26 cellular contexts compared by ENCODE assay signal in the genomic region with DNA sequence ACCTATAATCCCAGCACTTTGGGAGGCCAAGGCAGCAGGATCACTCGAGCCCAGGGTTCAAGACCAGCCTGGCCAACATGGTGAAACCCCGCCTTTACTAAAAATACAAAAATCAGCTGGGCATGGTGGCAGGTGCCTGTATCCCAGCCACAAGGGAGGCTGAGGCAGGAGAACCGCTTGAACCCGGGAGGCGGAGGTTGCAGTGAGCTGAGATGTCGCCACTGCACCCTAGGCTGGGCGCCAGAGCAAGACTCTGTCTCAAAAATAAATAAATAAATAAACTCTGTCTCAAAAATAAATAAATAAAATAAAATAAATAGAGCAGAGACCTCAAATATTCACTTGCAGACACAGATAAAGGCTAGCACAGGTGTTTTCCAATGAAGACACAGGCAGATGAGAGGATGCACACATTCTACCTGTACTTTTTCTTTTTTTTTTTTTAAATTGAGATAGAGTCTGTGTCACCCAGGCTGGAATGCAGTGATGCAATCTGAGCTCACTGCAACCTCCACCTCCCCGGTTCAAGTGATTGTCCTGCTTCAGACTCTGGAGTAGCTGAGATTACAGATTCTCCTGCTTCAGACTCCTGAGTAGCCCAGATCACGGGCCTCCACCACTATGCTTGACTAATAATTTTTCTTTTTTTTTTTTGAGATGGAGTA. TPM values are rescaled to one million over a fixed set of nuclear protein-coding genes. Genes with fewer than 3 reads are reported as not detected.
DNase-seq lines count a peak whose midpoint lies in the region; ATAC-seq, FAIRE-seq and TF ChIP-seq lines count a peak whose summit lies in the region.
"Had no signal": no experiment of that assay in that cellular context is flagged by ENCODE, and none has a peak within 500 bp of the region (broad histone marks: within the 10 kb centered on the region; RNA-seq: fewer than 3 reads in every experiment).

No MANE protein-coding gene starts in this region.

- H3K4me1 Mint-ChIP-seq in HFFc6 (ENCODE audit: low read depth) (peaks cover 38% of the 10 kb centered on the region), WTC11 (peaks cover 39% of the 10 kb centered on the region)

- TF ChIP-seq CTCF in A549 (IDR thresholded peaks at IDR 0.05) (no peak), HFFc6 (IDR thresholded peaks at IDR 0.05) (no peak), WTC11 (IDR thresholded peaks at IDR 0.05) (no peak), foreskin fibroblast (IDR thresholded peaks at IDR 0.05; ENCODE audit: low read depth, low read length) (no peak), left lung (IDR thresholded peaks at IDR 0.05) (no peak), gastrocnemius medialis (IDR thresholded peaks at IDR 0.05 in 4 of 5, conservative IDR thresholded peaks at IDR 0.05 in 1 of 5) (no peak)

- H3K4me3 ChIP-seq in A549 (no peak overlapping the region), foreskin fibroblast (ENCODE audit: low read depth in 1 of 2, low read length in 2 of 2) (no peak overlapping the region), left lung (no peak overlapping the region), gastrocnemius medialis (no peak overlapping the region)
- H3K4me3 ChIP-seq: pancreas, stomach, upper lobe of left lung had no signal

- no peak for ATAC-seq in A549
- ATAC-seq in WTC11 = no peak
- no peak for ATAC-seq in left lung
- no peak for ATAC-seq in GM21367 (IDR thresholded peaks at IDR 0.05; ENCODE audit: unreplicated experiment)
- ATAC-seq in gastrocnemius medialis = no peak
- ATAC-seq: natural killer cell treated with Interleukin-12 subunit alpha and Interleukin-12 subunit beta and Interleukin-15 and Interleukin-18, amount 100 ng/mL, for 72 hours; pancreas had no signal

- FAIRE-seq in A549 (lab: Jason Lieb, UNC) = no peak
- FAIRE-seq: GM12891, H54, keratinocyte, pancreas had no signal

- peaks cover 44% of the 10 kb centered on the region for H3K4me1 ChIP-seq in A549
- peaks cover 21 to 39% of the 10 kb centered on the region in 2 donors for H3K4me1 ChIP-seq in left lung
- peaks cover 22 to 28% of the 10 kb centered on the region in 2 donors for H3K4me1 ChIP-seq in gastrocnemius medialis

- peak overlapping the region; percentile 31 for H3K4me2 ChIP-seq in A549

- H3K27me3 Mint-ChIP-seq in HFFc6 (ENCODE audit: insufficient read depth) (peaks cover 14% of the 10 kb centered on the region), WTC11 (ENCODE audit: low read depth) (0 out of 2 replicates have a peak, but pooled peaks cover 2% of the 10 kb centered on the region)
- H3K27me3 Mint-ChIP-seq: central memory CD8-positive, alpha-beta T cell; natural killer cell treated with Interleukin-12 subunit alpha and Interleukin-12 subunit beta and Interleukin-15 and Interleukin-18, amount 100 ng/mL, for 72 hours had no signal

- intact Hi-C loops in left lung (cut with DNase I) (no loop called here), gastrocnemius medialis (cut with DNase I; ENCODE audit: low total_unique reads) (no loop called here)

- H3K27me3 ChIP-seq in left lung (no peaks in the 10 kb centered on the region), gastrocnemius medialis (no peaks in the 10 kb centered on the region)
- H3K27me3 ChIP-seq: pancreas, stomach, upper lobe of left lung had no signal

- TF ChIP-seq RAD21 in A549 (conservative IDR thresholded peaks at IDR 0.05 in 1 of 2, IDR thresholded peaks at IDR 0.05 in 1 of 2) = no peak

- in situ Hi-C loops in gastrocnemius medialis (cut with MboI; ENCODE audit: low sequenced_read_pairs in 4 of 4) = loop anchor here in 2 of 4 donors (5.0 to 25.0 kb wide), 3 partner anchors 94 to 399 kb away; partner anchors contain the start of genes DYRK1B (in 2 of the 2), EID2B (in 2 of the 2), FBL (in 2 of the 2) and EID2 (in 1 of the 2)

- H3K36me3 Mint-ChIP-seq in HFFc6 (ENCODE audit: low read depth) (peaks cover 21% of the 10 kb centered on the region), WTC11 (peaks cover 22% of the 10 kb centered on the region)

- H3K27ac ChIP-seq in A549 (peak overlapping the region; percentile 56 to 68; a peak in 5 of 6 replicates), left lung (no peak overlapping the region), gastrocnemius medialis (no peak overlapping the region)
- H3K27ac ChIP-seq: pancreas, stomach, upper lobe of left lung, WERI-Rb-1 had no signal

- H3K9me3 Mint-ChIP-seq in HFFc6 = peaks cover 6% of the 10 kb centered on the region
- H3K9me3 Mint-ChIP-seq in WTC11 = no peaks in the 10 kb centered on the region
- H3K9me3 Mint-ChIP-seq: central memory CD8-positive, alpha-beta T cell; natural killer cell treated with Interleukin-12 subunit alpha and Interleukin-12 subunit beta and Interleukin-15 and Interleukin-18, amount 100 ng/mL, for 72 hours had no signal

- POLR2A ChIA-PET in A549 (lab: Yijun Ruan, JAX) = interaction anchor here (0.8 to 1.2 kb wide), 3 partner anchors 10 to 47 kb away, joined by 3 to 5 read pairs (median 4); partner anchors contain the start of genes MED29 and PAF1
- POLR2A ChIA-PET in WTC11 (lab: Charles Lee) = interaction anchor here (2.9 kb wide), 1 partner anchor 10 kb away, joined by 11 read pairs; no protein-coding TSS in a partner anchor

- TF ChIP-seq POLR2A in A549 (IDR thresholded peaks at IDR 0.05; ENCODE audit: low read length) (no peak), gastrocnemius medialis (IDR thresholded peaks at IDR 0.05) (no peak)

- 68% methylated on average over 9 of the region's 9 CpGs for WGBS in A549 (ENCODE audit: missing lambda C conversion rate)

- DNase-seq in A549 (ENCODE audit: low read depth in 1 of 2, low spot score in 1 of 2) (no peak), HFFc6 (peak; percentile 44), WTC11 (ENCODE audit: low spot score) (no peak), foreskin fibroblast (peak; percentile 51 to 74), left lung (no peak), cerebellum (ENCODE audit: low spot score) (no peak), gastrocnemius medialis (no peak)
- DNase-seq: activated CD4-positive, alpha-beta T cell treated with anti-CD3 and anti-CD28 coated beads, Interleukin-2, amount 50 U/mL, for 48 hours; activated gamma-delta T cell treated with Interleukin-2 at 50 U/mL for 16 hours; activated T-cell treated with anti-CD3 and anti-CD28 coated beads for 4 hours; amniotic stem cell; C1 segment of cervical spinal cord; DMS 273 treated with DMSO at 0.1 percent for 48 hours; effector memory CD4-positive, alpha-beta T cell; NCI-H2029; NCI-H510A; pancreas; stomach; WERI-Rb-1 had no signal

- H3K4me3 Mint-ChIP-seq in HFFc6 = no peak overlapping the region
- H3K4me3 Mint-ChIP-seq in WTC11 = no peak overlapping the region
- H3K4me3 Mint-ChIP-seq: central memory CD8-positive, alpha-beta T cell; natural killer cell treated with Interleukin-12 subunit alpha and Interleukin-12 subunit beta and Interleukin-15 and Interleukin-18, amount 100 ng/mL, for 72 hours had no signal

- no peak overlapping the region for H3K27ac Mint-ChIP-seq in HFFc6
- no peak overlapping the region for H3K27ac Mint-ChIP-seq in WTC11

- no peaks in the 10 kb centered on the region for H3K9me3 ChIP-seq in A549
- no peaks in the 10 kb centered on the region for H3K9me3 ChIP-seq in left lung
- no peaks in the 10 kb centered on the region for H3K9me3 ChIP-seq in gastrocnemius medialis
- H3K9me3 ChIP-seq: pancreas, stomach, upper lobe of left lung had no signal

- TF ChIP-seq EP300 in A549 (IDR thresholded peaks at IDR 0.05) = no peak

- CTCF ChIA-PET in A549 (lab: Yijun Ruan, JAX) = interaction anchor here (0.6 to 14.2 kb wide), 17 partner anchors 10 to 462 kb away, joined by 3 to 279 read pairs (median 15); partner anchors contain the start of genes EID2, EID2B and PLEKHG2
- CTCF ChIA-PET in WTC11 (lab: Charles Lee) = interaction anchor here (0.6 to 1.6 kb wide), 4 partner anchors 24 to 114 kb away, joined by 3 to 6 read pairs (median 4); partner anchors contain the start of gene EID2B

- peaks cover 0 to 16% of the 10 kb centered on the region in 2 donors for H3K36me3 ChIP-seq in left lung
- H3K36me3 ChIP-seq in gastrocnemius medialis = peaks cover 0 to 13% of the 10 kb centered on the region in 2 donors

RNA-seq across cellular contexts. Expression of gene RPS16, which starts 2.7 kb away (rescaled TPM):
- 4,855 and 5,722 TPM in 2 replicates for polyA plus RNA-seq in A549 (2011; rRNA removed)
- polyA plus RNA-seq in A549 (2012; cell fraction: cytosol; rRNA removed) = 15,003 and 17,959 TPM in 2 replicates
- 8,488 and 9,467 TPM in 2 replicates for polyA plus RNA-seq in A549 (2012; cell fraction: nucleus; rRNA removed)
- polyA plus RNA-seq in A549 (2017; fragmentation: RNase III; extraction: RNeasy Plus Mini Kit Qiagen cat#74134 plus additional on column Dnase treatment) = 4,280 to 4,348 TPM (median 4,297 TPM) in 3 replicates
- 5,249 and 5,947 TPM in 2 replicates for polyA minus RNA-seq in A549 (2011; rRNA and poly(A)+ RNA removed)
- total RNA-seq in HFFc6 (2021; fragmentation: NEBNext Ultra II Directional; extraction: Animal tissue kit (Norgen Biotek cat#: 25700)) = 1,000 to 10,000 TPM; 1,647 to 2,008 (median 1,885) TPM
- 2,962 to 3,158 TPM (median 2,999 TPM) in 3 replicates for total RNA-seq in WTC11 (2021)
- 1,000 to 10,000 TPM; 1,507 to 1,549 TPM for total RNA-seq in left lung
- total RNA-seq in cerebellum = 48.1 TPM
- total RNA-seq in gastrocnemius medialis = 1,000 to 10,000 TPM; 1,066 to 1,636 (median 1,467) TPM

RNA-seq across cellular contexts. Expression of gene SUPT5H, which starts 7.0 kb away (rescaled TPM):
- polyA plus RNA-seq in A549 (2011; rRNA removed) (133 and 186 TPM in 2 replicates), A549 (2017; fragmentation: RNase III; extraction: RNeasy Plus Mini Kit Qiagen cat#74134 plus additional on column Dnase treatment) (200 to 223 TPM (median 222 TPM) in 3 replicates)
- 147 and 165 TPM in 2 replicates for polyA plus RNA-seq in A549 (2012; cell fraction: cytosol; rRNA removed)
- 393 and 418 TPM in 2 replicates for polyA plus RNA-seq in A549 (2012; cell fraction: nucleus; rRNA removed)
- 133 and 149 TPM in 2 replicates for polyA minus RNA-seq in A549 (2011; rRNA and poly(A)+ RNA removed)
- total RNA-seq in HFFc6 (2021; fragmentation: NEBNext Ultra II Directional; extraction: Animal tissue kit (Norgen Biotek cat#: 25700)) = 100 to 1,000 TPM; 102 to 129 (median 107) TPM
- total RNA-seq in WTC11 (2021) (109 to 135 TPM (median 110 TPM) in 3 replicates), left lung (100 to 1,000 TPM in 1 of 2 donors, 10 to 100 TPM in 1; 93.6 to 102 TPM), cerebellum (39.6 TPM), gastrocnemius medialis (100 to 1,000 TPM in 2 of 4 donors, 10 to 100 TPM in 2; 60.7 to 148 (median 108) TPM)

RNA-seq across cellular contexts. Expression of gene PLEKHG2, which starts 25.9 kb away (rescaled TPM):
- 21.6 and 35.1 TPM in 2 replicates for polyA plus RNA-seq in A549 (2011; rRNA removed)
- 17.7 and 23.5 TPM in 2 replicates for polyA plus RNA-seq in A549 (2012; cell fraction: cytosol; rRNA removed)
- 94.8 and 104 TPM in 2 replicates for polyA plus RNA-seq in A549 (2012; cell fraction: nucleus; rRNA removed)
- 32.2 to 41.7 TPM (median 39.1 TPM) in 3 replicates for polyA plus RNA-seq in A549 (2017; fragmentation: RNase III; extraction: RNeasy Plus Mini Kit Qiagen cat#74134 plus additional on column Dnase treatment)
- 43.4 and 45.6 TPM in 2 replicates for polyA minus RNA-seq in A549 (2011; rRNA and poly(A)+ RNA removed)
- 10 to 100 TPM; 38.3 to 56.0 (median 45.7) TPM for total RNA-seq in HFFc6 (2021; fragmentation: NEBNext Ultra II Directional; extraction: Animal tissue kit (Norgen Biotek cat#: 25700))
- total RNA-seq in WTC11 (2021) = 62.3 to 72.0 TPM (median 63.6 TPM) in 3 replicates
- total RNA-seq in left lung = 10 to 100 TPM; 39.5 to 50.8 TPM
- total RNA-seq in cerebellum = 20.9 TPM
- total RNA-seq in gastrocnemius medialis = 1 to 10 TPM; 1.3 to 3.6 (median 3.3) TPM

RNA-seq across cellular contexts. Expression of gene ZFP36, which starts 31.8 kb away (rescaled TPM):
- polyA plus RNA-seq in A549 (2011; rRNA removed) = 29.1 and 35.6 TPM in 2 replicates
- 37.1 and 59.9 TPM in 2 replicates for polyA plus RNA-seq in A549 (2012; cell fraction: cytosol; rRNA removed)
- polyA plus RNA-seq in A549 (2012; cell fraction: nucleus; rRNA removed) = 113 and 124 TPM in 2 replicates
- 16.5 to 22.1 TPM (median 18.3 TPM) in 3 replicates for polyA plus RNA-seq in A549 (2017; fragmentation: RNase III; extraction: RNeasy Plus Mini Kit Qiagen cat#74134 plus additional on column Dnase treatment)
- 13.2 and 18.9 TPM in 2 replicates for polyA minus RNA-seq in A549 (2011; rRNA and poly(A)+ RNA removed)
- total RNA-seq in HFFc6 (2021; fragmentation: NEBNext Ultra II Directional; extraction: Animal tissue kit (Norgen Biotek cat#: 25700)) = 10 to 100 TPM; 30.9 to 81.6 (median 68.5) TPM
- 17.3 to 22.2 TPM (median 18.4 TPM) in 3 replicates for total RNA-seq in WTC11 (2021)
- 100 to 1,000 TPM; 165 to 172 TPM for total RNA-seq in left lung
- total RNA-seq in cerebellum = 1.9 TPM
- 100 to 1,000 TPM in 2 of 4 donors, 10 to 100 TPM in 2; 72.2 to 202 (median 132) TPM for total RNA-seq in gastrocnemius medialis

RNA-seq across cellular contexts. Expression of gene TIMM50, which starts 42.2 kb away (rescaled TPM):
- 234 and 246 TPM in 2 replicates for polyA plus RNA-seq in A549 (2011; rRNA removed)
- 370 and 374 TPM in 2 replicates for polyA plus RNA-seq in A549 (2012; cell fraction: cytosol; rRNA removed)
- polyA plus RNA-seq in A549 (2012; cell fraction: nucleus; rRNA removed) = 384 and 439 TPM in 2 replicates
- polyA plus RNA-seq in A549 (2017; fragmentation: RNase III; extraction: RNeasy Plus Mini Kit Qiagen cat#74134 plus additional on column Dnase treatment) = 196 to 206 TPM (median 204 TPM) in 3 replicates
- 284 and 290 TPM in 2 replicates for polyA minus RNA-seq in A549 (2011; rRNA and poly(A)+ RNA removed)
- total RNA-seq in HFFc6 (2021; fragmentation: NEBNext Ultra II Directional; extraction: Animal tissue kit (Norgen Biotek cat#: 25700)) = 100 to 1,000 TPM in 1 of 6 experiments, 10 to 100 TPM in 5; 86.2 to 104 (median 92.5) TPM
- 136 to 154 TPM (median 137 TPM) in 3 replicates for total RNA-seq in WTC11 (2021)
- total RNA-seq in left lung = 10 to 100 TPM; 46.0 to 60.3 TPM
- 36.7 TPM for total RNA-seq in cerebellum
- total RNA-seq in gastrocnemius medialis = 10 to 100 TPM; 66.9 to 97.6 (median 85.6) TPM

Comparison
In these comparisons a context has a peak if more than half of its experiments do, and no peak if none do; other contexts are left out.
1. DNase-seq: peak in HFFc6 (single experiment) and foreskin fibroblast (2 of 2); none in A549 (0 of 2), WTC11 (single experiment), left lung (0 of 2), cerebellum (single experiment) and gastrocnemius medialis (0 of 2).
2. H3K27ac ChIP-seq: peak in A549 (2 of 2); none in left lung (0 of 2) and gastrocnemius medialis (0 of 4).
3. RNA of gene RPS16, which starts 2.7 kb away (total RNA-seq): 2,962 to 3,158 TPM in WTC11, 1,647 to 2,008 TPM in HFFc6, 1,507 to 1,549 TPM in left lung and 1,066 to 1,636 TPM in gastrocnemius medialis; 48.1 TPM in cerebellum (single experiment); every median in the first group is over 10 times any median in the second.